Comparison of ENCODE assay signal across 15 cellular contexts in the genomic region with DNA sequence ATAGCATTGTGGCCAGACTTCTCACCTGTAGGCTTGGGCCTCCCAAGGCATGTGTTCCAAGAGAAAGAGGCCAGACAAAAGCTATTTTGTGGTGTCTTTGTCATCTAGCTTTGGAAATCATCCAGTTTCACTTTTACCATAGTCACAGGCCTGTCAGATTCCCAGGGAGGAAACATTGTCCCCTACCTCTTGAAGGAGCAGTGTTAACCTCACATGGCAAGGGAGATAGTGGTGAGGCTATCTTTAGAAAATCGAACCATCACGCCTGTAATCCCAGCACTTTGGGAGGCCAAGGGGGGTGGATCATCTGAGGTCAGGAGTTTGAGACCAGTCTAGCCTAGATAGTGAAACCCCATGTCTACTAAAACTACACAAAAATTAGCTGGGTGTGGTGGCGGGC. TPM values are rescaled to one million over a fixed set of nuclear protein-coding genes. Genes with fewer than 3 reads are reported as not detected.
DNase-seq lines count a peak whose midpoint lies in the region; ATAC-seq, FAIRE-seq and TF ChIP-seq lines count a peak whose summit lies in the region.
"Had no signal": no experiment of that assay in that cellular context is flagged by ENCODE, and none has a peak within 500 bp of the region (broad histone marks: within the 10 kb centered on the region; RNA-seq: fewer than 3 reads in every experiment).

No MANE protein-coding gene starts in this region.

- ATAC-seq in gastrocnemius medialis = peak in 1 of 2 donors; percentile 47
- ATAC-seq in GM21381 (IDR thresholded peaks at IDR 0.05; ENCODE audit: unreplicated experiment) = no peak
- ATAC-seq in GM21717 (IDR thresholded peaks at IDR 0.05; ENCODE audit: unreplicated experiment) = no peak
- ATAC-seq: HepG2 had no signal

- no peaks in the 10 kb centered on the region for H3K36me3 Mint-ChIP-seq in nephron progenitor cell (ENCODE audit: low read depth)

- TF ChIP-seq POLR2A in GM12891 (IDR thresholded peaks at IDR 0.05; ENCODE audit: low read depth, low read length) (no peak), gastrocnemius medialis (IDR thresholded peaks at IDR 0.05) (no peak)

- H3K27ac ChIP-seq in C4-2B = peak overlapping the region; percentile 33
- peak overlapping the region; percentile 86 for H3K27ac ChIP-seq in VCaP
- peak overlapping the region in 3 of 4 donors; percentile 23 to 64 (median 59) for H3K27ac ChIP-seq in gastrocnemius medialis

- in situ Hi-C loops in gastrocnemius medialis (cut with MboI; ENCODE audit: low sequenced_read_pairs in 4 of 4) = no loop called here

- H3K4me1 Mint-ChIP-seq in nephron progenitor cell = no peaks in the 10 kb centered on the region

- no peaks in the 10 kb centered on the region for H3K36me3 ChIP-seq in gastrocnemius medialis
- H3K36me3 ChIP-seq: BE2C had no signal

- no peak overlapping the region for H3K27ac Mint-ChIP-seq in nephron progenitor cell
- H3K27ac Mint-ChIP-seq: HFFc6 had no signal

- no peak overlapping the region for H3K4me3 Mint-ChIP-seq in nephron progenitor cell
- H3K4me3 Mint-ChIP-seq: HFFc6 had no signal

- no peaks in the 10 kb centered on the region for H3K9me3 ChIP-seq in gastrocnemius medialis
- H3K9me3 ChIP-seq: BE2C had no signal

- DNase-seq in GM12891 (ENCODE audit: insufficient read length, low spot score) = no peak
- no peak for DNase-seq in gastrocnemius medialis
- DNase-seq in nephron progenitor cell = no peak
- DNase-seq: BE2C, DMS53, HCEC 1CT, HFFc6 had no signal

- H3K9me3 Mint-ChIP-seq in nephron progenitor cell = no peaks in the 10 kb centered on the region

- H3K4me3 ChIP-seq in gastrocnemius medialis = no peak overlapping the region

- H3K4me1 ChIP-seq in gastrocnemius medialis = peaks cover 0 to 3% of the 10 kb centered on the region in 2 donors
- H3K4me1 ChIP-seq: BE2C had no signal

- no peaks in the 10 kb centered on the region for H3K27me3 ChIP-seq in gastrocnemius medialis

- no peak for TF ChIP-seq CTCF in C4-2B (conservative IDR thresholded peaks at IDR 0.05)
- no peak for TF ChIP-seq CTCF in VCaP (conservative IDR thresholded peaks at IDR 0.05)
- no peak for TF ChIP-seq CTCF in gastrocnemius medialis (IDR thresholded peaks at IDR 0.05 in 4 of 5, conservative IDR thresholded peaks at IDR 0.05 in 1 of 5)
- TF ChIP-seq CTCF in nephron progenitor cell (IDR thresholded peaks at IDR 0.05) = no peak

- FAIRE-seq in GM12891 (lab: Jason Lieb, UNC) = peak; percentile 45
- FAIRE-seq: A204.1, GM18507, HepG2, HTR-8/SVneo had no signal

- peaks cover 13% of the 10 kb centered on the region for H3K27me3 Mint-ChIP-seq in nephron progenitor cell (ENCODE audit: low read depth, poor library complexity)

- intact Hi-C loops in gastrocnemius medialis (cut with DNase I; ENCODE audit: low total_unique reads) = no loop called here

TF ChIP-seq in GM12891, 5 proteins besides CTCF, POLR2A, EP300 and RAD21:
- TF ChIP-seq POLR2AphosphoS5 (IDR thresholded peaks at IDR 0.05; ENCODE audit: low read depth, low read length) (no peak), POU2F2 (IDR thresholded peaks at IDR 0.05; ENCODE audit: low read depth, low read length) (no peak), PAX5 (IDR thresholded peaks at IDR 0.05; ENCODE audit: insufficient read depth, low read length, severe bottlenecking) (no peak), SPI1 (IDR thresholded peaks at IDR 0.05; ENCODE audit: low read depth, low read length) (no peak), TAF1 (IDR thresholded peaks at IDR 0.05; ENCODE audit: low read depth, low read length) (no peak)

RNA-seq across cellular contexts. Expression of gene RALGAPA2, which starts 42.3 kb away (rescaled TPM):
- polyA plus RNA-seq in GM12891 (2012; ENCODE audit: low read depth, missing spikeins) = 8.9 TPM
- total RNA-seq in gastrocnemius medialis = 10 to 100 TPM; 43.2 to 56.9 (median 52.0) TPM

Comparison
In these comparisons a context has a peak if more than half of its experiments do, and no peak if none do; other contexts are left out.
1. H3K27ac ChIP-seq: peak in every context shown above with its lines; median percentile 86 in VCaP; 59 in gastrocnemius medialis; 33 in C4-2B.